In the genomic region with DNA sequence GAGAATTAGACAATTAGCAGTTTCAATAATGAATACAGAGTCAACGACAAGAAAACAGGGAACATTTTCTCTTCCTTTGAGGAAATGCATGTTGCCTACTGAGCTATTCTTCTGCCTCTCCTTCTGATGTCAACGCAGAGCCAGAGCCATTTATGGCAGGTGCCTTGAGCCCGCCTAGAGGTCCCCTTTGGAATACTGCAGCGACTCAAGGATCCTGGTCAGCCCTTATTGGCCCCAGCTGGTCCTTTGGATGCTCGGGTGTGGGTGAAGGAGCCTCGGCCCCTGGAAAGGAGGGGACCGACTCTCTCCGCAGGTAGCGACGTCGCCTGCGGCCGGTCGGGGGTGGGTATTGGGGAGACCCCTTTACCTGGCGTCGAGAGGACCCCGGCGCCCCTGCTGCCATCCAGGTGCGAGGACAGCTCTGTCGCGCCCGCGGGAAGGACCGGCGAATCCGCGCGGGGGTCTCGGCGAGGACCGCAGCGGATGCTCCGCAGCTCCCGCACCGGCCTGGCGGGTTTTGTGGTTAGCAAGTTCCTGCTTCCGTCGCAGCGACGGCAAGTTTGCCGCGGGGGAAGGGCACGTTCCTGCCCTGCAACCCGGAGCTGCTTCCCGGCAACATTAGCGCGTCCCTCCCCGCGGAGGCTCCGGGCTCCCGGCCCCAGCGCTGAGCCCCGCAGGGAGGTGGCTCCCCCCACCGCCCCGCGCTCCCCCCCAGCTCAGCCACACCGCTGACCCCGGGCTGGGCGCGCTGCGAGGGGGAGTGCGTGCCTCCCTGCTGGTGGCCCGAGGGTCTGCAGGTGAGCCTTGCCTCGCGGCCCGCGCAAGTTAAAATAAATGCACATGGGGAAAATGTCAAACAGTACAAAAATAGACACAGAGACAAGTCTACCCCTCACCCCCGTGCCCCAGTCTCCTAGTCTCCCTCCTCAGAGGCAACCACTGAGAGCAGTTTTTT, we compare ENCODE assay signal across 8 cellular contexts. TPM values are rescaled to one million over a fixed set of nuclear protein-coding genes. Genes with fewer than 3 reads are reported as not detected.
DNase-seq lines count a peak whose midpoint lies in the region; ATAC-seq and TF ChIP-seq lines count a peak whose summit lies in the region.

TSS of gene MANSC1 (minus strand) at position 532 of the 955 bp plus-strand sequence. CDS start 6,928 bp downstream, outside the sequence.

- TF ChIP-seq CTCF in IMR-90 (conservative IDR thresholded peaks at IDR 0.05; ENCODE audit: low read depth, low read length) = peak; percentile 16; the same call in 1 of the 2 replicates
- TF ChIP-seq CTCF in ovary (IDR thresholded peaks at IDR 0.05) = peak in 1 of 3 donors; percentile 29
- peak in 3 of 4 experiments; percentile 42 to 48 (median 48) for TF ChIP-seq CTCF in uterus (IDR thresholded peaks at IDR 0.05)

- CTCF ChIA-PET in IMR-90 (lab: Yijun Ruan, JAX) = interaction anchor here (0.6 to 1.5 kb wide), 6 partner anchors 16 to 253 kb away, joined by 3 to 4 read pairs (median 4); no protein-coding TSS in a partner anchor

- peak within 1 kb of the TSS; percentile 63 for H2AK9ac ChIP-seq in IMR-90 (replicated peaks; ENCODE audit: low read depth, low read length, poor library complexity)

- H2BK20ac ChIP-seq in IMR-90 (ENCODE audit: low read depth, low read length) = no peak within 1 kb of the TSS

- peak within 1 kb of the TSS; percentile 93 for H2AFZ ChIP-seq in IMR-90 (replicated peaks; ENCODE audit: low read length, poor library complexity)

- H4K5ac ChIP-seq in IMR-90 (ENCODE audit: low read depth, low read length) = peak within 1 kb of the TSS; percentile 41

- H3K18ac ChIP-seq in IMR-90 (ENCODE audit: low read depth, low read length) = peak within 1 kb of the TSS; percentile 31; the same call in 1 of the 2 replicates

- no peaks in the 10 kb centered on the region for H3K79me1 ChIP-seq in IMR-90 (ENCODE audit: low read depth in 1 of 2, low read length in 2 of 2)

- H3K27ac ChIP-seq in IMR-90 (ENCODE audit: insufficient read depth, low read length) = peak within 1 kb of the TSS; percentile 2; the same call in 1 of the 2 replicates
- peak within 1 kb of the TSS; percentile 13 for H3K27ac ChIP-seq in adipose tissue (ENCODE audit: low read depth, low read length)
- peak within 1 kb of the TSS; percentile 50 to 60 for H3K27ac ChIP-seq in ovary
- H3K27ac ChIP-seq in uterus = peak within 1 kb of the TSS; percentile 82 to 83

- DNase-seq in DMS153 (lab: John Stamatoyannopoulos, UW) = peak; percentile 43
- peak; percentile 28 for DNase-seq in IMR-90
- DNase-seq in SK-MEL-5 (ENCODE audit: low read depth, low spot score) = no peak
- peak; percentile 90 for DNase-seq in cardiac septum (ENCODE audit: low spot score)
- DNase-seq in ovary = peak; percentile 60 to 78 (median 71)
- peak; percentile 61 to 64 for DNase-seq in uterus

- ATAC-seq in IMR-90 (ENCODE audit: low read depth) (peak; percentile 94), GM21447 (IDR thresholded peaks at IDR 0.05; ENCODE audit: unreplicated experiment) (no peak)

- in situ Hi-C loops in IMR-90 (cut with MboI; ENCODE audit: low sequenced_read_pairs) = no loop called here
- in situ Hi-C loops in SK-MEL-5 (cut with HindIII; ENCODE audit: low pct_unique_long_range_greater_than_20kb, low sequenced_read_pairs) = no loop called here

- no peak within 1 kb of the TSS for H3K23ac ChIP-seq in IMR-90 (ENCODE audit: low read depth, low read length)

- no peaks in the 10 kb centered on the region for H3K4me1 ChIP-seq in IMR-90 (ENCODE audit: control insufficient read depth, insufficient read depth, low read length)
- no peaks in the 10 kb centered on the region for H3K4me1 ChIP-seq in ovary (ENCODE audit: insufficient read depth)
- H3K4me1 ChIP-seq in uterus = no peaks in the 10 kb centered on the region

- dilution Hi-C loops in IMR-90 (cut with HindIII; ENCODE audit: low sequenced_read_pairs, unreplicated experiment) = no loop called here

- no peak within 1 kb of the TSS for H4K91ac ChIP-seq in IMR-90 (ENCODE audit: insufficient read depth, low read depth, low read length)

- no peak within 1 kb of the TSS for H2AK5ac ChIP-seq in IMR-90 (ENCODE audit: low read depth, low read length)

- POLR2A ChIA-PET in IMR-90 (lab: Charles Lee; ENCODE audit: unreplicated experiment) = interaction anchor here (1.4 kb wide), 1 partner anchor 84 kb away, joined by 4 read pairs; the partner anchor contains the start of gene LRP6

- H3K9me1 ChIP-seq in IMR-90 (ENCODE audit: insufficient read depth, low read length) = no peaks in the 10 kb centered on the region

- H3K9me3 ChIP-seq in IMR-90 (ENCODE audit: control insufficient read depth, insufficient read depth, low read length) (no peaks in the 10 kb centered on the region), ovary (no peaks in the 10 kb centered on the region), uterus (no peaks in the 10 kb centered on the region)

- H3K56ac ChIP-seq in IMR-90 (ENCODE audit: extremely low read depth, insufficient read depth, low read length) = no peak within 1 kb of the TSS

- H3K4me3 ChIP-seq in IMR-90 (ENCODE audit: insufficient read depth, low read depth, low read length) = peak within 1 kb of the TSS; percentile 70
- H3K4me3 ChIP-seq in ovary = peak within 1 kb of the TSS; percentile 65
- peak within 1 kb of the TSS; percentile 62 to 73 for H3K4me3 ChIP-seq in uterus

- H3K27me3 ChIP-seq in IMR-90 (ENCODE audit: control insufficient read depth, insufficient read depth, low read length) (no peaks in the 10 kb centered on the region), ovary (no peaks in the 10 kb centered on the region), uterus (no peaks in the 10 kb centered on the region)

- no peak within 1 kb of the TSS for H2BK5ac ChIP-seq in IMR-90 (ENCODE audit: low read depth, low read length, poor library complexity, severe bottlenecking)

- intact Hi-C loops in IMR-90 (cut with micrococcal nuclease) (no loop called here), cardiac septum (cut with DNase I) (no loop called here), ovary (cut with DNase I) (no loop called here), uterus (cut with DNase I; ENCODE audit: low total_unique reads) (no loop called here)

- H3K9ac ChIP-seq in IMR-90 (ENCODE audit: low read depth, low read length) = peak within 1 kb of the TSS; percentile 46

- H3K36me3 ChIP-seq in IMR-90 (ENCODE audit: control insufficient read depth, insufficient read depth, low read length) (no peaks in the 10 kb centered on the region), ovary (no peaks in the 10 kb centered on the region), uterus (no peaks in the 10 kb centered on the region)

- no peak within 1 kb of the TSS; the same call in 2 of the 3 replicates for H2BK15ac ChIP-seq in IMR-90 (ENCODE audit: low read depth, low read length)

- H4K20me1 ChIP-seq in IMR-90 (ENCODE audit: insufficient read depth, low read length) = no peaks in the 10 kb centered on the region

- no peak for TF ChIP-seq POLR2A in IMR-90 (IDR thresholded peaks at IDR 0.05; ENCODE audit: low read depth, low read length)
- peak; percentile 42 for TF ChIP-seq POLR2A in ovary (IDR thresholded peaks at IDR 0.05)
- peak; percentile 14 to 63 for TF ChIP-seq POLR2A in uterus (IDR thresholded peaks at IDR 0.05)

- peak within 1 kb of the TSS; percentile 37; the same call in 1 of the 2 replicates for H3K14ac ChIP-seq in IMR-90 (replicated peaks; ENCODE audit: low read depth, low read length)

- H3K4me2 ChIP-seq in IMR-90 (ENCODE audit: low read depth, low read length) = peak within 1 kb of the TSS; percentile 78

- H2BK120ac ChIP-seq in IMR-90 (ENCODE audit: low read depth, low read length) = peak within 1 kb of the TSS; percentile 43

- no peak for TF ChIP-seq RAD21 in IMR-90 (IDR thresholded peaks at IDR 0.05; ENCODE audit: low read length)

- H3K4ac ChIP-seq in IMR-90 (ENCODE audit: low read depth, low read length) = peak within 1 kb of the TSS; percentile 39; the same call in 1 of the 2 replicates

- H4K8ac ChIP-seq in IMR-90 (ENCODE audit: low read depth in 2 of 2, low read length in 2 of 2) = peak within 1 kb of the TSS; percentile 77 to 83

- BruUV-seq in IMR-90 (replicated peaks; lab: Mats Ljungman, UMichigan) = no TSS peak

- TF ChIP-seq EP300 in ovary (IDR thresholded peaks at IDR 0.05) = no peak

- WGBS in IMR-90 (ENCODE audit: extremely low coverage in 2 of 2, insufficient read length in 1 of 2), 2 experiments = 0% methylated on average over 14 of the region's 68 CpGs; no CpG with 5 or more reads in 1 of the 2 experiments
- 0 to 1% (median 1%) methylated on average over 60 to 68 of the region's 68 CpGs for WGBS in adipose tissue, 3 donors
- WGBS in ovary, 3 donors = 1% methylated on average over 33 to 68 of the region's 68 CpGs

TF ChIP-seq in IMR-90, 13 proteins besides CTCF, POLR2A, EP300 and RAD21:
- peak; percentile 29; the same call in 1 of the 2 replicates for TF ChIP-seq MAZ (IDR thresholded peaks at IDR 0.05; ENCODE audit: borderline replicate concordance, low read depth, low read length)
- TF ChIP-seq, protein P1, sequence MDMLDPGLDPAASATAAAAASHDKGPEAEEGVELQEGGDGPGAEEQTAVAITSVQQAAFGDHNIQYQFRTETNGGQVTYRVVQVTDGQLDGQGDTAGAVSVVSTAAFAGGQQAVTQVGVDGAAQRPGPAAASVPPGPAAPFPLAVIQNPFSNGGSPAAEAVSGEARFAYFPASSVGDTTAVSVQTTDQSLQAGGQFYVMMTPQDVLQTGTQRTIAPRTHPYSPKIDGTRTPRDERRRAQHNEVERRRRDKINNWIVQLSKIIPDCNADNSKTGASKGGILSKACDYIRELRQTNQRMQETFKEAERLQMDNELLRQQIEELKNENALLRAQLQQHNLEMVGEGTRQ (IDR thresholded peaks at IDR 0.05; ENCODE audit: low read depth, low read length) = no peak

RNA-seq across cellular contexts. Expression of gene MANSC1, which starts in this region (rescaled TPM):
- total RNA-seq in IMR-90 (2012; rRNA removed) (1.1 TPM in 2 replicates), cardiac septum (9.2 TPM), ovary (10 to 100 TPM in 5 of 7 donors, 1 to 10 TPM in 2; 5.0 to 19.6 (median 17.2) TPM), uterus (10 to 100 TPM in 2 of 4 donors, 1 to 10 TPM in 2; 5.1 to 34.4 (median 16.9) TPM)
- polyA plus RNA-seq in IMR-90 (2012; rRNA removed) (1.9 and 2.2 TPM in 2 replicates), adipose tissue (10 to 100 TPM in 2 of 3 donors, 1 to 10 TPM in 1; 7.0 to 14.2 (median 11.3) TPM), ovary (10 to 100 TPM; 13.3 to 33.3 TPM)
- polyA plus RNA-seq in IMR-90 (2012; cell fraction: cytosol; rRNA removed) = 1.6 and 2.0 TPM in 2 replicates
- polyA plus RNA-seq in IMR-90 (2012; cell fraction: nucleus; rRNA removed; ENCODE audit: low replicate concordance) = 0.11 and 0.71 TPM in 2 replicates
- 13.6 and 14.9 TPM in 2 replicates for total RNA-seq in SK-MEL-5 (2014; rRNA removed; shearing (Covaris generic))
- 30.9 and 34.9 TPM in 2 replicates for polyA plus RNA-seq in SK-MEL-5 (2015; cell fraction: cytosol; rRNA removed)
- 22.4 and 23.2 TPM in 2 replicates for polyA plus RNA-seq in SK-MEL-5 (2015; cell fraction: nucleus; rRNA removed)

Comparison
In these comparisons a context has a peak if more than half of its experiments do, and no peak if none do; other contexts are left out.
1. H3K27ac ChIP-seq: peak in every context shown above with its lines; median percentile 82 in uterus; 55 in ovary; 13 in adipose tissue; 2 in IMR-90.